In the genomic region with DNA sequence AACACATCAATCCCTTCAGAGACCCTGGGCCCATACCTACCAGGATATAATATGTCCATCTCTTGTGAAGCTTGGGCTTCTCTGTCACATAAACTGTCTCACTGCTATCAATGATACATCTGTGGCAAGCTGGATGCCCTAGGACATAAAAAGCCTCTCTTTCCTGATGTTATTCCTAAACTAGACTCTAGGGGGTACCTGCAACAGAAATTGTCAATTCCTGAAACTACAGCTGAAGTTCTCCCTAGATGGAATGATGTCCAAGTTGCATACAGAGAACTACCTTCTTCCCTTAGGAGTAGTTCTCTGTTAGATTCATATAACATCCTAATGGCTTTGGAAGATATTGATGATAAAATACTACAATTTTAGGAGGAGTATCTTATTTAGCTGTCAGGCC, we compare ENCODE assay signal across 8 cellular contexts. TPM values are rescaled to one million over a fixed set of nuclear protein-coding genes. Genes with fewer than 3 reads are reported as not detected.
DNase-seq lines count a peak whose midpoint lies in the region; ATAC-seq, FAIRE-seq and TF ChIP-seq lines count a peak whose summit lies in the region.

No MANE protein-coding gene starts in this region.

- CTCF ChIA-PET in activated CD4-positive, alpha-beta memory T cell treated with anti-CD3 and anti-CD28 coated beads, Interleukin-2, amount 10 ng/mL, durations not matched to agents 7 days and 5 days (lab: Charles Lee): no interaction called here

- no peaks in the 10 kb centered on the region for H3K4me1 Mint-ChIP-seq in activated CD4-positive, alpha-beta memory T cell treated with anti-CD3 and anti-CD28 coated beads, Interleukin-2, amount 10 ng/mL, durations not matched to agents 7 days and 5 days

- H3K9me3 Mint-ChIP-seq in activated CD4-positive, alpha-beta memory T cell treated with anti-CD3 and anti-CD28 coated beads, Interleukin-2, amount 10 ng/mL, durations not matched to agents 7 days and 5 days: no peaks in the 10 kb centered on the region

- no peak for TF ChIP-seq POLR2A in H54 (IDR thresholded peaks at IDR 0.05; ENCODE audit: low read depth, low read length)

- H3K27me3 Mint-ChIP-seq in activated CD4-positive, alpha-beta memory T cell treated with anti-CD3 and anti-CD28 coated beads, Interleukin-2, amount 10 ng/mL, durations not matched to agents 7 days and 5 days: no peaks in the 10 kb centered on the region

- H3K27ac Mint-ChIP-seq in activated CD4-positive, alpha-beta memory T cell treated with anti-CD3 and anti-CD28 coated beads, Interleukin-2, amount 10 ng/mL, durations not matched to agents 7 days and 5 days: no peak overlapping the region

- DNase-seq in AG10803 (ENCODE audit: low read depth): peak; percentile 23
- no peak for DNase-seq in H54 (ENCODE audit: insufficient read length, low spot score)
- peak; percentile 61 for DNase-seq in OCI-M1 (lab: John Stamatoyannopoulos, UW)
- DNase-seq in fibroblast of the conjunctiva (ENCODE audit: low read depth): peak; percentile 34
- DNase-seq in head of caudate nucleus: no peak
- DNase-seq in activated CD4-positive, alpha-beta memory T cell treated with anti-CD3 and anti-CD28 coated beads, Interleukin-2, amount 10 ng/mL, durations not matched to agents 7 days and 5 days: no peak

- no peak overlapping the region for H3K4me3 ChIP-seq in AG10803 (ENCODE audit: low read length)

- POLR2A ChIA-PET in activated CD4-positive, alpha-beta memory T cell treated with anti-CD3 and anti-CD28 coated beads, Interleukin-2, amount 10 ng/mL, durations not matched to agents 7 days and 5 days (lab: Charles Lee): no interaction called here

- peak; percentile 57 for TF ChIP-seq CTCF in AG10803 (conservative IDR thresholded peaks at IDR 0.05; ENCODE audit: low read length)

- H3K36me3 Mint-ChIP-seq in activated CD4-positive, alpha-beta memory T cell treated with anti-CD3 and anti-CD28 coated beads, Interleukin-2, amount 10 ng/mL, durations not matched to agents 7 days and 5 days (ENCODE audit: low read depth): no peaks in the 10 kb centered on the region

- ATAC-seq in HG03045 (IDR thresholded peaks at IDR 0.05; ENCODE audit: unreplicated experiment) (no peak), HG03025 (IDR thresholded peaks at IDR 0.05; ENCODE audit: low FRiP score, unreplicated experiment) (no peak)

- intact Hi-C loops in head of caudate nucleus (cut with DNase I): no loop called here

- peak; percentile 91 for FAIRE-seq in H54 (lab: Jason Lieb, UNC)

- H3K4me3 Mint-ChIP-seq in activated CD4-positive, alpha-beta memory T cell treated with anti-CD3 and anti-CD28 coated beads, Interleukin-2, amount 10 ng/mL, durations not matched to agents 7 days and 5 days: no peak overlapping the region

RNA-seq across cellular contexts. Expression of a gene that starts 35.8 kb away (rescaled TPM):
- total RNA-seq in activated CD4-positive, alpha-beta memory T cell treated with anti-CD3 and anti-CD28 coated beads, Interleukin-2, amount 10 ng/mL, durations not matched to agents 7 days and 5 days: not detected

Comparison
In these comparisons a context has a peak if more than half of its experiments do, and no peak if none do; other contexts are left out.
1. DNase-seq: peak in AG10803 (single experiment), OCI-M1 (single experiment) and fibroblast of the conjunctiva (single experiment); none in H54 (single experiment), head of caudate nucleus (0 of 42) and activated CD4-positive, alpha-beta memory T cell treated with anti-CD3 and anti-CD28 coated beads, Interleukin-2, amount 10 ng/mL, durations not matched to agents 7 days and 5 days (single experiment).